1 cellular context compared by ENCODE assay signal in the genomic region with DNA sequence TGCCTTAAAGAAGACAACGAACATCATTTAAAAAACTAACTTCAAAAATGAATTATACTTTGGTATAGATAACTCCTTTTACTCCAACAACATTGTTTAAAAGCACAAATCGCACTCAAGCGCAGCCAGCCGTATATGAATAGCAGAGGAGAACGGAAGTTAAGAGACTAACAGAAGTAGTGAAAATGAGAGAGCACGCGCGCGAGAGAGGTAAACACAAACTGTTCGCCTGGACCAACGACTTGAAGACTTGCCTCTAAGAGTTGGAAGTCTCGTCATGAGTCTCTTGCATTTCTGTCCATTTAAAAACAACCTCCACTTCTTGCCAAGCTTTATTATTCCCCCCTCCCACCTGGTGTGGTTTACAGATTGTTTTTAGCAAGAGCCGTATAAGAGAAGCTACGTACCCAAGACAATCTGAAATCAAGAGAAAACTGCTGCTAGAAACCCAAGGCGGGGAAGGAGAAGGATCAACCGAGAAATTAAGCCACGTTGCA.
TF ChIP-seq lines count a peak whose summit lies in the region.

No MANE protein-coding gene starts in this region.

TF ChIP-seq in HepG2, 621 proteins besides CTCF, POLR2A, EP300 and RAD21:
- 0 out of 2 replicates have a peak, but pooled peaks have one; percentile 9 for TF ChIP-seq IRF2 (CRISPR knock-in tag; IDR thresholded peaks at IDR 0.05)
- peak; percentile 30; the same call in 1 of the 2 replicates for TF ChIP-seq ETV5 (CRISPR knock-in tag; IDR thresholded peaks at IDR 0.05; ENCODE audit: borderline replicate concordance)
- 0 out of 2 replicates have a peak, but pooled peaks have one; percentile 8 for TF ChIP-seq DR1 (CRISPR knock-in tag; IDR thresholded peaks at IDR 0.05)
- TF ChIP-seq MED1 (CRISPR knock-in tag; IDR thresholded peaks at IDR 0.05), result 0 out of 2 replicates have a peak, but pooled peaks have one; percentile 12
- 0 out of 2 replicates have a peak, but pooled peaks have one; percentile 45 for TF ChIP-seq FOXC1 (CRISPR knock-in tag; IDR thresholded peaks at IDR 0.05; ENCODE audit: borderline replicate concordance)
- TF ChIP-seq ZFP90 (CRISPR knock-in tag; IDR thresholded peaks at IDR 0.05; ENCODE audit: borderline replicate concordance), result no peak
- TF ChIP-seq SAP130 (CRISPR knock-in tag; IDR thresholded peaks at IDR 0.05; ENCODE audit: low read depth), result peak; percentile 30; the same call in 1 of the 2 replicates
- TF ChIP-seq MIER3 (CRISPR knock-in tag; IDR thresholded peaks at IDR 0.05; ENCODE audit: borderline replicate concordance), result 0 out of 2 replicates have a peak, but pooled peaks have one; percentile 4
- peak; percentile 64; the same call in 1 of the 2 replicates for TF ChIP-seq NAIF1 (CRISPR knock-in tag; IDR thresholded peaks at IDR 0.05; ENCODE audit: borderline replicate concordance)
- TF ChIP-seq ZNF460 (CRISPR knock-in tag; IDR thresholded peaks at IDR 0.05; ENCODE audit: borderline replicate concordance), result no peak
- TF ChIP-seq, protein P1, sequence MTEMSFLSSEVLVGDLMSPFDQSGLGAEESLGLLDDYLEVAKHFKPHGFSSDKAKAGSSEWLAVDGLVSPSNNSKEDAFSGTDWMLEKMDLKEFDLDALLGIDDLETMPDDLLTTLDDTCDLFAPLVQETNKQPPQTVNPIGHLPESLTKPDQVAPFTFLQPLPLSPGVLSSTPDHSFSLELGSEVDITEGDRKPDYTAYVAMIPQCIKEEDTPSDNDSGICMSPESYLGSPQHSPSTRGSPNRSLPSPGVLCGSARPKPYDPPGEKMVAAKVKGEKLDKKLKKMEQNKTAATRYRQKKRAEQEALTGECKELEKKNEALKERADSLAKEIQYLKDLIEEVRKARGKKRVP (CRISPR knock-in tag; IDR thresholded peaks at IDR 0.05), result 0 out of 4 replicates have a peak, but pooled peaks of 1 of the 2 experiments have one; percentile 16
- no peak for TF ChIP-seq MBD4 (IDR thresholded peaks at IDR 0.05; ENCODE audit: borderline replicate concordance, low read length)
- peak; percentile 33; the same call in 1 of the 3 replicates for TF ChIP-seq MXI1 (IDR thresholded peaks at IDR 0.05; ENCODE audit: borderline replicate concordance, low read depth, low read length)
- TF ChIP-seq RBFOX2 (IDR thresholded peaks at IDR 0.05; ENCODE audit: low read depth, low read length), result peak; percentile 39; the same call in 1 of the 2 replicates
- no peak for TF ChIP-seq HOXD1 (CRISPR knock-in tag; IDR thresholded peaks at IDR 0.05)
- TF ChIP-seq CCDC6 (CRISPR knock-in tag; IDR thresholded peaks at IDR 0.05), result no peak
- TF ChIP-seq SNAPC4 (CRISPR knock-in tag; IDR thresholded peaks at IDR 0.05), result 0 out of 2 replicates have a peak, but pooled peaks have one; percentile 39
- TF ChIP-seq ZNF816 (CRISPR knock-in tag; IDR thresholded peaks at IDR 0.05; ENCODE audit: borderline replicate concordance), result 0 out of 2 replicates have a peak, but pooled peaks have one; percentile 11
- TF ChIP-seq, protein P2, sequence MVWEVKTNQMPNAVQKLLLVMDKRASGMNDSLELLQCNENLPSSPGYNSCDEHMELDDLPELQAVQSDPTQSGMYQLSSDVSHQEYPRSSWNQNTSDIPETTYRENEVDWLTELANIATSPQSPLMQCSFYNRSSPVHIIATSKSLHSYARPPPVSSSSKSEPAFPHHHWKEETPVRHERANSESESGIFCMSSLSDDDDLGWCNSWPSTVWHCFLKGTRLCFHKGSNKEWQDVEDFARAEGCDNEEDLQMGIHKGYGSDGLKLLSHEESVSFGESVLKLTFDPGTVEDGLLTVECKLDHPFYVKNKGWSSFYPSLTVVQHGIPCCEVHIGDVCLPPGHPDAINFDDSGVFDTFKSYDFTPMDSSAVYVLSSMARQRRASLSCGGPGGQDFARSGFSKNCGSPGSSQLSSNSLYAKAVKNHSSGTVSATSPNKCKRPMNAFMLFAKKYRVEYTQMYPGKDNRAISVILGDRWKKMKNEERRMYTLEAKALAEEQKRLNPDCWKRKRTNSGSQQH (CRISPR knock-in tag; IDR thresholded peaks at IDR 0.05; ENCODE audit: low read depth), result 0 out of 2 replicates have a peak, but pooled peaks have one; percentile 12
TF ChIP-seq in HepG2: peak in this region for 14.
